ENCODE assay signal across 18 cellular contexts in the genomic region with DNA sequence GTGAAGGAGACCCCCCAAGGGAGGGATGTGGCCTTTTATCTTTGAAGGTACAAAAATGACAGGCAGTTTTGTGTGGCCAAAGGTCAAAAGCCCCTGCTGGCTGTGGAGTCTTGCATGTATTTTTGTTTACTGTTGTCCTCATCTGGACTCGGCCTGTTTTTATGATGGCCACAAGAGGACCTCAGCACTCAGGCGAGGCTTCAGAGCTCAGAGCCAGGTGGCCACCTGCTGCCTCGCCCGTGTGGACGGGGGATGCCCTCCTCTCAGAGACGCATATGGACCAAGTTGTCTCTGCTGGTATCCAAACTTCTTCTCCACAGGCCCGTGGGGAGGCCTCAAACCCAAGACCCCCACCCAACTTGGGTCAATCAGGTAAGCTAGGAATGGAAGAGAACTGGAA.
DNase-seq lines count a peak whose midpoint lies in the region; ATAC-seq and TF ChIP-seq lines count a peak whose summit lies in the region.
"Had no signal": no experiment of that assay in that cellular context is flagged by ENCODE, and none has a peak within 500 bp of the region (broad histone marks: within the 10 kb centered on the region; RNA-seq: fewer than 3 reads in every experiment).

No MANE protein-coding gene starts in this region.

- H3K27ac ChIP-seq in cardiac muscle cell (no peak overlapping the region), VCaP (no peak overlapping the region)
- H3K27ac ChIP-seq: epithelial cell of prostate, ovary, thoracic aorta had no signal

- no peaks in the 10 kb centered on the region for H3K27me3 ChIP-seq in cardiac muscle cell
- H3K27me3 ChIP-seq: ovary had no signal

- intact Hi-C loops in cardiac septum (cut with DNase I) = no loop called here

- H3K9me3 ChIP-seq in cardiac muscle cell (ENCODE audit: low read depth) = no peaks in the 10 kb centered on the region
- H3K9me3 ChIP-seq: ovary, thoracic aorta had no signal

- peak in 1 of 2 donors; percentile 17 for DNase-seq in cardiac muscle cell (ENCODE audit: low read depth in 1 of 2, low spot score in 1 of 2)
- no peak for DNase-seq in cardiac septum (ENCODE audit: low spot score)
- peak; percentile 71 for DNase-seq in left kidney (ENCODE audit: low read depth, low spot score)
- DNase-seq in NCI-H146 treated with DMSO at 0.1 percent for 48 hours (lab: John Stamatoyannopoulos, UW; ENCODE audit: unreplicated experiment) = no peak
- no peak for DNase-seq in NCI-H446 treated with DMSO at 0.1 percent for 48 hours (lab: John Stamatoyannopoulos, UW)
- no peak for DNase-seq in NCI-H82 treated with DMSO at 0.1 percent for 48 hours (lab: John Stamatoyannopoulos, UW; ENCODE audit: unreplicated experiment)
- DNase-seq: activated CD4-positive, alpha-beta T cell treated with anti-CD3 and anti-CD28 coated beads for 1 hour; activated naive CD8-positive, alpha-beta T cell treated with anti-CD3 and anti-CD28 coated beads for 36 hours; activated T-cell treated with anti-CD3 and anti-CD28 coated beads for 4 hours; cerebellar nuclear complex; mesenchymal stem cell; NCI-H1694; ovary; stimulated activated CD4-positive, alpha-beta T cell treated with anti-CD3 and anti-CD28 coated beads, Interleukin-15, amount 100 ng/mL, for 24 hours had no signal

- H3K36me3 ChIP-seq in cardiac muscle cell = no peaks in the 10 kb centered on the region
- H3K36me3 ChIP-seq: ovary, thoracic aorta had no signal

- ATAC-seq in HG02610 (IDR thresholded peaks at IDR 0.05; ENCODE audit: unreplicated experiment) = no peak

- H3K4me3 ChIP-seq in cardiac muscle cell = no peak overlapping the region
- H3K4me3 ChIP-seq: ovary, thoracic aorta had no signal

- no peaks in the 10 kb centered on the region for H3K4me1 ChIP-seq in cardiac muscle cell (ENCODE audit: low read depth)

- TF ChIP-seq CTCF in cardiac muscle cell (IDR thresholded peaks at IDR 0.05; ENCODE audit: low read depth, low read length) = peak; percentile 42
- peak; percentile 71 for TF ChIP-seq CTCF in VCaP (conservative IDR thresholded peaks at IDR 0.05)
